ENCODE assay signal across 32 cellular contexts in genomic region chrX:85995641-85996040, GRCh38.
"Had no signal": no experiment of that assay in that cellular context is flagged by ENCODE, and none has a peak within 500 bp of the region (broad histone marks: within the 10 kb centered on the region; RNA-seq: fewer than 3 reads in every experiment).

No MANE protein-coding gene starts in this region.

- H3K27me3 ChIP-seq: cardiac muscle cell, SJSA1 had no signal

- H3K36me3 ChIP-seq: cardiac muscle cell, SJSA1 had no signal

- H3K9me3 ChIP-seq: SJSA1 had no signal

- H3K27ac Mint-ChIP-seq: activated CD4-positive, alpha-beta memory T cell treated with anti-CD3 and anti-CD28 coated beads, Interleukin-2, amount 10 ng/mL, durations not matched to agents 7 days and 5 days; activated naive CD8-positive, alpha-beta T cell treated with anti-CD3 and anti-CD28 coated beads for 36 hours; activated T-cell treated with anti-CD3 and anti-CD28 coated beads, Interleukin-2, amount 50 U/mL, for 72 hours; activated T-helper 17 cell treated with anti-CD3 and anti-CD28 coated beads, Interleukin-2, amount 50 U/mL, for 72 hours had no signal

- H3K9ac ChIP-seq: KMS-11 had no signal

- DNase-seq: activated CD4-positive, alpha-beta memory T cell treated with anti-CD3 and anti-CD28 coated beads, Interleukin-2, amount 10 ng/mL, durations not matched to agents 7 days and 5 days; activated CD4-positive, alpha-beta T cell treated with anti-CD3 and anti-CD28 coated beads for 1 hour; activated CD4-positive, alpha-beta T cell treated with anti-CD3 and anti-CD28 coated beads for 48 hours; activated CD4-positive, CD25-positive, alpha-beta regulatory T cell; activated effector memory CD4-positive, alpha-beta T cell treated with anti-CD3 and anti-CD28 coated beads, Interleukin-2, amount 50 U/mL, for 16 hours; activated naive CD4-positive, alpha-beta T cell; activated naive CD4-positive, alpha-beta T cell treated with anti-CD3 and anti-CD28 coated beads, Interleukin-2, amount 50 U/mL, for 16 hours; activated naive CD8-positive, alpha-beta T cell treated with anti-CD3 and anti-CD28 coated beads for 36 hours; activated T-cell treated with anti-CD3 and anti-CD28 coated beads, Interleukin-2, amount 50 U/mL, for 1 hour; activated T-cell treated with anti-CD3 and anti-CD28 coated beads, Interleukin-2, amount 50 U/mL, for 72 hours; amniotic stem cell; aorta; NCI-H1092 treated with DMSO at 0.1 percent for 48 hours; NCI-H1417; NCI-H146; NCI-H187 treated with DMSO at 0.1 percent for 48 hours; NCI-H2081; NCI-H2171 treated with DMSO at 0.1 percent for 48 hours; NCI-H2227 treated with DMSO at 0.1 percent for 48 hours; NCI-H524 treated with DMSO at 0.1 percent for 48 hours; SHP77 treated with DMSO at 0.1 percent for 48 hours; T-helper 1 cell; T-helper 2 cell; T-helper 9 cell had no signal

- H3K27me3 Mint-ChIP-seq: activated CD4-positive, alpha-beta memory T cell treated with anti-CD3 and anti-CD28 coated beads, Interleukin-2, amount 10 ng/mL, durations not matched to agents 7 days and 5 days; activated naive CD8-positive, alpha-beta T cell treated with anti-CD3 and anti-CD28 coated beads for 36 hours; activated T-helper 17 cell treated with anti-CD3 and anti-CD28 coated beads, Interleukin-2, amount 50 U/mL, for 72 hours; central memory CD8-positive, alpha-beta T cell had no signal

- H3K4me2 ChIP-seq: KMS-11 had no signal

- H3K4me1 ChIP-seq: SJSA1 had no signal

- H3K27ac ChIP-seq: cardiac muscle cell, KMS-11, SJSA1, VCaP had no signal

- ATAC-seq: activated T-cell treated with anti-CD3 and anti-CD28 coated beads, Interleukin-2, amount 50 U/mL, for 72 hours; activated T-helper 17 cell treated with anti-CD3 and anti-CD28 coated beads, Interleukin-2, amount 50 U/mL, for 72 hours; Panc1; SK-N-SH treated with all-trans-retinoic acid at 6 μM for 48 hours had no signal

- H3K4me3 Mint-ChIP-seq: activated CD4-positive, alpha-beta memory T cell treated with anti-CD3 and anti-CD28 coated beads, Interleukin-2, amount 10 ng/mL, durations not matched to agents 7 days and 5 days; activated naive CD8-positive, alpha-beta T cell treated with anti-CD3 and anti-CD28 coated beads for 36 hours; activated T-cell treated with anti-CD3 and anti-CD28 coated beads, Interleukin-2, amount 50 U/mL, for 72 hours; activated T-helper 17 cell treated with anti-CD3 and anti-CD28 coated beads, Interleukin-2, amount 50 U/mL, for 72 hours; central memory CD8-positive, alpha-beta T cell had no signal

- H3K9me3 Mint-ChIP-seq: activated CD4-positive, alpha-beta memory T cell treated with anti-CD3 and anti-CD28 coated beads, Interleukin-2, amount 10 ng/mL, durations not matched to agents 7 days and 5 days; activated naive CD8-positive, alpha-beta T cell treated with anti-CD3 and anti-CD28 coated beads for 36 hours; activated T-cell treated with anti-CD3 and anti-CD28 coated beads, Interleukin-2, amount 50 U/mL, for 72 hours; activated T-helper 17 cell treated with anti-CD3 and anti-CD28 coated beads, Interleukin-2, amount 50 U/mL, for 72 hours; central memory CD8-positive, alpha-beta T cell had no signal

- H3K4me3 ChIP-seq: cardiac muscle cell, SJSA1 had no signal
